In genomic region chr1:16896316-16897065, GRCh38 we compare ENCODE assay signal across 7 cellular contexts. TPM values are rescaled to one million over a fixed set of nuclear protein-coding genes. Genes with fewer than 3 reads are reported as not detected.
DNase-seq lines count a peak whose midpoint lies in the region; ATAC-seq and TF ChIP-seq lines count a peak whose summit lies in the region.
"Not testable (repeated sequence)": the region's sequence is repeated elsewhere in the genome, so short reads cannot be mapped to it uniquely, and the experiment has no call there.

No MANE protein-coding gene starts in this region.

- not testable (repeated sequence) for H4K20me1 ChIP-seq in OCI-LY3 (ENCODE audit: insufficient read depth, low read length); smooth muscle cell (ENCODE audit: low read depth)

- WGBS in smooth muscle cell (ENCODE audit: low lambda C conversion rate), result 5% methylated on average over 24 of the region's 24 CpGs

- H3K27ac ChIP-seq in OCI-LY3 (ENCODE audit: low read length) (peak overlapping the region; percentile 61), smooth muscle cell (ENCODE audit: low read depth) (peak overlapping the region; percentile 67)

- not testable (repeated sequence) for H3K27me3 ChIP-seq in OCI-LY3 (ENCODE audit: low read depth, low read length); smooth muscle cell (ENCODE audit: low read depth)

- peak overlapping the region; percentile 27; the same call in 1 of the 2 replicates for H3K9ac ChIP-seq in OCI-LY3 (ENCODE audit: low read length)
- H3K9ac ChIP-seq in smooth muscle cell (ENCODE audit: low read depth), result not testable (repeated sequence)

- peak; percentile 68 for DNase-seq in KBM-7
- peak; percentile 54 to 60 for DNase-seq in activated CD4-positive, alpha-beta T cell treated with anti-CD3 and anti-CD28 coated beads, Interleukin-2, amount 50 U/mL, for 4 hours
- peak; percentile 83 for DNase-seq in cerebellar cortex (ENCODE audit: low spot score)
- peak; percentile 65 for DNase-seq in kidney glomerular epithelial cell (lab: John Stamatoyannopoulos, UW)
- DNase-seq in smooth muscle cell (lab: John Stamatoyannopoulos, UW; ENCODE audit: unreplicated experiment), result peak; percentile 21

- not testable (repeated sequence) for H3F3A ChIP-seq in smooth muscle cell (ENCODE audit: low read depth)

- not testable (repeated sequence) for H3K36me3 ChIP-seq in OCI-LY3 (replicated peaks; ENCODE audit: low read depth, low read length); smooth muscle cell (ENCODE audit: low read depth)

- peak; percentile 12 for ATAC-seq in GM18505 (IDR thresholded peaks at IDR 0.05; ENCODE audit: unreplicated experiment)

- H3K4me2 ChIP-seq in OCI-LY3 (ENCODE audit: low read length), result peak overlapping the region; percentile 80
- H3K4me2 ChIP-seq in smooth muscle cell, result peak overlapping the region; percentile 77

- in situ Hi-C loops in KBM-7 (cut with MboI; ENCODE audit: low pct_unique_long_range_greater_than_20kb, low sequenced_read_pairs), result not testable (repeated sequence)

- H3K9me3 ChIP-seq in OCI-LY3 (ENCODE audit: insufficient read depth, low read length); smooth muscle cell (replicated peaks; ENCODE audit: low read depth): not testable (repeated sequence)

- H3K4me3 ChIP-seq in OCI-LY3 (ENCODE audit: low read length) (peak overlapping the region; percentile 73), smooth muscle cell (peak overlapping the region; percentile 38)

- TF ChIP-seq CTCF in OCI-LY3 (IDR thresholded peaks at IDR 0.05; ENCODE audit: low read depth, low read length); smooth muscle cell (IDR thresholded peaks at IDR 0.05; ENCODE audit: borderline replicate concordance, insufficient read depth, poor library complexity, severe bottlenecking): not testable (repeated sequence)

- peaks cover 12% of the 10 kb centered on the region for H3K4me1 ChIP-seq in OCI-LY3 (ENCODE audit: low read length)
- H3K4me1 ChIP-seq in smooth muscle cell (ENCODE audit: low read depth), result not testable (repeated sequence)

- not testable (repeated sequence) for H2AFZ ChIP-seq in OCI-LY3 (ENCODE audit: low read depth, low read length); smooth muscle cell (ENCODE audit: low read depth)

- peak; percentile 79 for TF ChIP-seq POLR2A in GM18505 (IDR thresholded peaks at IDR 0.05; ENCODE audit: borderline replicate concordance, extremely low read depth, insufficient read depth, insufficient read length)

- H3K79me2 ChIP-seq in OCI-LY3 (ENCODE audit: low read length); smooth muscle cell (ENCODE audit: low read depth): not testable (repeated sequence)

RNA-seq across cellular contexts. Expression of gene RNU1-2, which starts 0.7 kb away (rescaled TPM):
- under 0.01 TPM in 2 replicates for total RNA-seq in smooth muscle cell
- polyA plus RNA-seq in smooth muscle cell, result 4.2 and 6.4 TPM in 2 replicates

RNA-seq across cellular contexts. Expression of gene CROCC, which starts 25.2 kb away (rescaled TPM):
- total RNA-seq in smooth muscle cell, result 7.8 and 24.0 TPM in 2 replicates
- polyA plus RNA-seq in smooth muscle cell, result 19.7 and 21.4 TPM in 2 replicates

Comparison
In these comparisons a context has a peak if more than half of its experiments do, and no peak if none do; other contexts are left out.
1. Peak in every context shown above with its lines: DNase-seq, ATAC-seq, H3K4me3 ChIP-seq and H3K27ac ChIP-seq.
2. DNase-seq: peak in every context shown above with its lines; median percentile 83 in cerebellar cortex; 68 in KBM-7; 65 in kidney glomerular epithelial cell; 57 in activated CD4-positive, alpha-beta T cell treated with anti-CD3 and anti-CD28 coated beads, Interleukin-2, amount 50 U/mL, for 4 hours; 21 in smooth muscle cell.